ENCODE assay signal across 3 cellular contexts in the genomic region with DNA sequence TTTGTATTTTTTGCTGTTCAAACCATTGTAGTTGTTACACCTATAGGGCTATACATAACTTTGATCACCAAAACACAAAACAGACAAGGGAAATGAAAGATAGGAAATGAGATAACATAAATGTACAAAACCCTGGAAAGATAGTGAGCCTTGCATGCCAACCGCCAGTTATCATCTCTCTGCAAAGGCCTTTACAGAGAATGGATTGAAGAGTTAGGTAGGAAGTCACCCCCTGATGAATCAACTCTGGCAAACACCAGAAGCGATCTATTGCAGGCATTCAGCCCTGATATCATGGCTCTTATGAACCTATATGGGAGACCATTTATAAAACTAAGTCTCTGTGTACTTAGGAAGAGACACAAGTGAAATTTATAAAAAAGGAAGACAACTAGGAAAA.
"Had no signal": no experiment of that assay in that cellular context is flagged by ENCODE, and none has a peak within 500 bp of the region (broad histone marks: within the 10 kb centered on the region; RNA-seq: fewer than 3 reads in every experiment).

No MANE protein-coding gene starts in this region.

- DNase-seq: GDM1, GF-D8 had no signal

- H3K4me3 ChIP-seq: GM12878 had no signal

- ATAC-seq: GM12878 had no signal
